Comparison of ENCODE assay signal across 1 cellular context in the genomic region with DNA sequence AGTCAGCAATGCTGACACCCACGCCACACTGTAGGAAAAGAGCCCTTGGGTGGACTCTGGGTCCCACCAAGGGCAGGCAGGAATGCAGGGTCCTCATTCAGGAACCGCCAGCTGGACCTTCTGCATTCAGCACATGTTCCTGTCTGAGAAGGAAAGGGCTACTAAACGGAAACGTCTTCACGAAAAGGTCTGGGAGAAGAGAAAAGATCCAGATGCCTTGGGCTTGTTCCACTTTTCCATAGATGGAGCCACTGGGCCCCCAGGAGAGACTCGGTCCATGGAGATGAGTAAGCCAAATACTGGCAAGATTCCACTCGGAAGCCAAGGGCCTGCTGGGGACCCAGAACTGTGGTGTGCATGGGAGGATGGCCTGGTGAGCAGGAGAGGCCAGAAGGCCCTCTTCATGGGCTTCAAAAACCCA.
TF ChIP-seq lines count a peak whose summit lies in the region.

No MANE protein-coding gene starts in this region.

TF ChIP-seq in HepG2, 621 proteins besides CTCF, POLR2A, EP300 and RAD21:
- peak; percentile 26; the same call in 1 of the 2 replicates for TF ChIP-seq AKNA (CRISPR knock-in tag; IDR thresholded peaks at IDR 0.05; ENCODE audit: borderline replicate concordance)
- TF ChIP-seq SAFB2 (CRISPR knock-in tag; IDR thresholded peaks at IDR 0.05; ENCODE audit: borderline replicate concordance, low read depth) = no peak
- TF ChIP-seq KMT2A (CRISPR knock-in tag; IDR thresholded peaks at IDR 0.05) = no peak
TF ChIP-seq in HepG2: peak in this region for 1.
